In genomic region chr21:44914176-44914874, GRCh38 we compare ENCODE assay signal across 10 cellular contexts. TPM values are rescaled to one million over a fixed set of nuclear protein-coding genes. Genes with fewer than 3 reads are reported as not detected.
DNase-seq lines count a peak whose midpoint lies in the region; ATAC-seq and TF ChIP-seq lines count a peak whose summit lies in the region.
"Had no signal": no experiment of that assay in that cellular context is flagged by ENCODE, and none has a peak within 500 bp of the region (broad histone marks: within the 10 kb centered on the region; RNA-seq: fewer than 3 reads in every experiment).

No MANE protein-coding gene starts in this region.

- DNase-seq in MCF 10A (ENCODE audit: unreplicated experiment) (no peak), mammary epithelial cell (no peak), T-helper 1 cell (peak in 3 of 5 donors; percentile 27 to 88 (median 38)), germinal center (ENCODE audit: low spot score) (peak; percentile 49), aorta (peak in 1 of 2 donors; percentile 64), BE2C (no peak), omental fat pad (ENCODE audit: low spot score) (no peak), foreskin fibroblast (no peak)
- DNase-seq: NCI-H748 treated with DMSO at 0.1 percent for 48 hours had no signal

- H2AFZ ChIP-seq in mammary epithelial cell (ENCODE audit: low read depth, low read length) = no peak overlapping the region

- no peaks in the 10 kb centered on the region for H3K36me3 Mint-ChIP-seq in MCF 10A (ENCODE audit: insufficient read depth, unreplicated experiment)

- 99% methylated on average over 16 of the region's 18 CpGs for whole genome bisulfite sequencing in mammary epithelial cell (ENCODE audit: low coverage, missing lambda C conversion rate)
- 91 to 96% methylated on average over 18 of the region's 18 CpGs for WGBS in aorta, 2 donors

- CTCF ChIA-PET in MCF 10A (lab: Yijun Ruan, JAX) = interaction anchor here (0.6 to 5.1 kb wide), 7 partner anchors 21 to 159 kb away, joined by 3 to 48 read pairs (median 4); partner anchors contain the start of gene UBE2G2
- CTCF ChIA-PET in mammary epithelial cell (lab: Charles Lee; ENCODE audit: low non-redundant PET) = no interaction called here

- H3K27me3 Mint-ChIP-seq in MCF 10A (ENCODE audit: insufficient read depth, unreplicated experiment) = no peaks in the 10 kb centered on the region

- H3K4me2 ChIP-seq in mammary epithelial cell (ENCODE audit: insufficient read depth, low read depth, low read length) = no peak overlapping the region

- no peaks in the 10 kb centered on the region for H4K20me1 ChIP-seq in mammary epithelial cell (ENCODE audit: insufficient read depth, low read length)

- H3K9me3 ChIP-seq in mammary epithelial cell (replicated peaks; ENCODE audit: insufficient read depth, low read length) (no peaks in the 10 kb centered on the region), aorta (ENCODE audit: control insufficient read depth, low read length) (no peaks in the 10 kb centered on the region), BE2C (no peaks in the 10 kb centered on the region)

- no peaks in the 10 kb centered on the region for H3K36me3 ChIP-seq in mammary epithelial cell (ENCODE audit: insufficient read depth, low read length)
- no peaks in the 10 kb centered on the region for H3K36me3 ChIP-seq in aorta (ENCODE audit: control insufficient read depth in 1 of 2, insufficient read depth in 2 of 2, low read length in 1 of 2)
- no peaks in the 10 kb centered on the region for H3K36me3 ChIP-seq in BE2C

- H3K27ac ChIP-seq in mammary epithelial cell (ENCODE audit: insufficient read depth, low read depth, low read length) = no peak overlapping the region
- H3K27ac ChIP-seq in aorta (ENCODE audit: low read depth in 1 of 2, low read length in 2 of 2) = no peak overlapping the region

- POLR2A ChIA-PET in MCF 10A (lab: Yijun Ruan, JAX) = interaction anchor here (0.8 to 2.1 kb wide), 4 partner anchors 12 to 43 kb away, joined by 3 to 8 read pairs (median 5); partner anchors contain the start of gene PTTG1IP

- in situ Hi-C loops in mammary epithelial cell (cut with MboI; ENCODE audit: low sequenced_read_pairs in 2 of 2) = no loop called here

- no peaks in the 10 kb centered on the region for H3K9me3 Mint-ChIP-seq in MCF 10A (ENCODE audit: unreplicated experiment)

- H3K79me2 ChIP-seq in mammary epithelial cell (ENCODE audit: insufficient read depth, low read length) = no peaks in the 10 kb centered on the region

- TF ChIP-seq CTCF in MCF 10A (IDR thresholded peaks at IDR 0.05; ENCODE audit: unreplicated experiment) (no peak), mammary epithelial cell (conservative IDR thresholded peaks at IDR 0.05 in 1 of 2, IDR thresholded peaks at IDR 0.05 in 1 of 2; ENCODE audit: extremely low read depth in 1 of 2, insufficient read depth in 1 of 2, low read depth in 1 of 2, low read length in 2 of 2) (no peak), BE2C (IDR thresholded peaks at IDR 0.05; ENCODE audit: low read depth, low read length) (no peak), omental fat pad (IDR thresholded peaks at IDR 0.05) (no peak), foreskin fibroblast (IDR thresholded peaks at IDR 0.05; ENCODE audit: low read depth, low read length) (no peak)

- peaks cover 44% of the 10 kb centered on the region for H3K4me1 Mint-ChIP-seq in MCF 10A (ENCODE audit: insufficient read depth, unreplicated experiment)

- peak overlapping the region; percentile 54 for H3K27ac Mint-ChIP-seq in MCF 10A (ENCODE audit: low read depth, unreplicated experiment)

- H3K4me3 ChIP-seq in mammary epithelial cell (replicated peaks in 1 of 3; ENCODE audit: insufficient read depth in 1 of 3, low read depth in 2 of 3, low read length in 3 of 3) (no peak overlapping the region), aorta (ENCODE audit: low read length in 2 of 2) (no peak overlapping the region), BE2C (ENCODE audit: low read depth, low read length) (no peak overlapping the region), foreskin fibroblast (ENCODE audit: low read depth in 1 of 2, low read length in 2 of 2) (no peak overlapping the region)

- H3K27me3 ChIP-seq in mammary epithelial cell (ENCODE audit: insufficient read depth, low read length) = no peaks in the 10 kb centered on the region
- no peaks in the 10 kb centered on the region for H3K27me3 ChIP-seq in aorta (ENCODE audit: control insufficient read depth in 1 of 2, insufficient read depth in 2 of 2, low read length in 1 of 2)
- peaks cover 16% of the 10 kb centered on the region for H3K27me3 ChIP-seq in BE2C

- peak; percentile 47 for ATAC-seq in aorta (ENCODE audit: low FRiP score)
- no peak for ATAC-seq in omental fat pad (ENCODE audit: low FRiP score)

- peak overlapping the region; percentile 12 for H3K4me3 Mint-ChIP-seq in MCF 10A (ENCODE audit: unreplicated experiment)

- intact Hi-C loops in MCF 10A (cut with micrococcal nuclease) (no loop called here), mammary epithelial cell (cut with micrococcal nuclease) (no loop called here), aorta (cut with DNase I) (no loop called here)

- H3K9ac ChIP-seq in mammary epithelial cell (ENCODE audit: insufficient read depth, low read length) = no peak overlapping the region

- peaks cover 27% of the 10 kb centered on the region for H3K4me1 ChIP-seq in mammary epithelial cell (ENCODE audit: insufficient read depth, low read length)
- no peaks in the 10 kb centered on the region for H3K4me1 ChIP-seq in aorta (ENCODE audit: control insufficient read depth in 1 of 2, insufficient read depth in 2 of 2, low read length in 2 of 2)
- H3K4me1 ChIP-seq in BE2C = no peaks in the 10 kb centered on the region

- dilution Hi-C loops in mammary epithelial cell (cut with HindIII; ENCODE audit: low sequenced_read_pairs) = no loop called here

- BruUV-seq in MCF 10A (replicated peaks; lab: Mats Ljungman, UMichigan) (no TSS peak), mammary epithelial cell (replicated peaks; lab: Mats Ljungman, UMichigan) (no TSS peak)

RNA-seq across cellular contexts. Expression of gene ITGB2, which starts 6.4 kb away (rescaled TPM):
- total RNA-seq in MCF 10A (2022) = 24.8 and 29.3 TPM in 2 replicates
- 1 to 10 TPM in 1 of 2 donors, not detected in 1; 2.7 TPM for total RNA-seq in mammary epithelial cell
- 1.8 TPM for polyA plus RNA-seq in mammary epithelial cell
- polyA minus RNA-seq in mammary epithelial cell = not detected
- total RNA-seq in aorta = 100 to 1,000 TPM in 1 of 2 donors, 10 to 100 TPM in 1; 65.5 to 110 TPM
- polyA plus RNA-seq in aorta = 10 to 100 TPM in 1 of 2 donors, 1 to 10 TPM in 1; 6.7 to 48.5 TPM
- not detected for polyA plus RNA-seq in BE2C (2012; ENCODE audit: insufficient read depth, insufficient read length, low read depth)
- 100 to 1,000 TPM in 3 of 4 donors, 10 to 100 TPM in 1; 98.5 to 581 (median 217) TPM for total RNA-seq in omental fat pad
- polyA plus RNA-seq: BJ had no signal

RNA-seq across cellular contexts. Expression of gene SLX9, which starts 25.5 kb away (rescaled TPM):
- 40.4 and 58.7 TPM in 2 replicates for total RNA-seq in MCF 10A (2022)
- total RNA-seq in mammary epithelial cell = 10 to 100 TPM; 17.3 to 53.2 TPM
- polyA plus RNA-seq in mammary epithelial cell = 31.0 TPM
- 8.7 TPM for polyA minus RNA-seq in mammary epithelial cell
- 10 to 100 TPM; 21.5 to 29.6 TPM for total RNA-seq in aorta
- 10 to 100 TPM; 17.3 to 19.2 TPM for polyA plus RNA-seq in aorta
- 105 TPM for polyA plus RNA-seq in BE2C (2012; ENCODE audit: insufficient read depth, insufficient read length, low read depth)
- 10 to 100 TPM; 11.9 to 26.2 (median 16.1) TPM for total RNA-seq in omental fat pad

RNA-seq across cellular contexts. Expression of gene PTTG1IP, which starts 40.8 kb away (rescaled TPM):
- total RNA-seq in MCF 10A (2022) = 326 and 338 TPM in 2 replicates
- 100 to 1,000 TPM; 131 to 269 TPM for total RNA-seq in mammary epithelial cell
- 146 TPM for polyA plus RNA-seq in mammary epithelial cell
- polyA minus RNA-seq in mammary epithelial cell = 174 TPM
- 100 to 1,000 TPM; 268 to 271 TPM for total RNA-seq in aorta
- 100 to 1,000 TPM; 103 to 191 TPM for polyA plus RNA-seq in aorta
- 217 TPM for polyA plus RNA-seq in BE2C (2012; ENCODE audit: insufficient read depth, insufficient read length, low read depth)
- total RNA-seq in omental fat pad = 100 to 1,000 TPM; 200 to 241 (median 214) TPM

Comparison
In these comparisons a context has a peak if more than half of its experiments do, and no peak if none do; other contexts are left out.
1. DNase-seq: peak in T-helper 1 cell (3 of 5) and germinal center (single experiment); none in MCF 10A (single experiment), mammary epithelial cell (single experiment), BE2C (single experiment), omental fat pad (single experiment) and foreskin fibroblast (0 of 2).